Comparison of ENCODE assay signal across 21 cellular contexts in the genomic region with DNA sequence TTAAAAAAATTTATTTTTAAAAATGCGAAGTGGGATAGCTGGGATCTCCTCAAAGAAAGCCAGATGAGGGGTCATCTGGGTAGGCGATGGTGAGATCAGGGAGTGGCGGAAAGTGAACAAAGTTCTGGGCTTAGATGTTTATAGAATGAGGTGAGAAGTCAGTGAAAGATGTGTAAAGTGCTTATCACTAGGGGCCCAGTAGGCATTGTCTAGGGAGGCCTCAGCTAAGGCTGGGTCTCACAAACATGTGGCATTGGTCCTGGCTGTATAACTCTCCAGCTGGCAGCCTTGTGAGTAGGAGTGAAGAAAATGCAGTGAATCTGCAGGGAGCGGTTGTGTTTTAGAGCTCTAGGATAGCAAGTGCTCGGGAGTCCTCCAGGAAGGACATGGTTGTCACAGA. TPM values are rescaled to one million over a fixed set of nuclear protein-coding genes. Genes with fewer than 3 reads are reported as not detected.
DNase-seq lines count a peak whose midpoint lies in the region; ATAC-seq, FAIRE-seq and TF ChIP-seq lines count a peak whose summit lies in the region.
"Had no signal": no experiment of that assay in that cellular context is flagged by ENCODE, and none has a peak within 500 bp of the region (broad histone marks: within the 10 kb centered on the region; RNA-seq: fewer than 3 reads in every experiment).

No MANE protein-coding gene starts in this region.

- H3K4ac ChIP-seq in trophoblast cell (ENCODE audit: low read depth, low read length): peak overlapping the region; percentile 35

- BruUV-seq in GM12878 (replicated peaks; lab: Mats Ljungman, UMichigan): no TSS peak

- H2AK5ac ChIP-seq in trophoblast cell (ENCODE audit: low read length): no peak overlapping the region

- intact Hi-C loops in GM12878 (cut with micrococcal nuclease; ENCODE audit: unreplicated experiment) (no loop called here), left colon (cut with DNase I, micrococcal nuclease) (no loop called here)

- H3K27me3 ChIP-seq in GM12878 (replicated peaks in 1 of 2; ENCODE audit: control insufficient read depth in 2 of 2, insufficient read depth in 2 of 2, low read length in 1 of 2) (no peaks in the 10 kb centered on the region), trophoblast cell (ENCODE audit: insufficient read depth, low read length) (no peaks in the 10 kb centered on the region)
- H3K27me3 ChIP-seq: BLaER1 had no signal

- no peak overlapping the region for H2BK5ac ChIP-seq in trophoblast cell (ENCODE audit: low read depth, low read length, poor library complexity)

- TF ChIP-seq RAD21 in GM12878 (IDR thresholded peaks at IDR 0.05; ENCODE audit: insufficient read depth, low read depth, low read length): no peak

- RAD21 ChIA-PET in GM12878 (lab: Charles Lee; ENCODE audit: unreplicated experiment): no interaction called here

- H3K79me2 ChIP-seq in GM12878 (ENCODE audit: control insufficient read depth, insufficient read depth, low read length) (peaks cover 53% of the 10 kb centered on the region), trophoblast cell (ENCODE audit: control insufficient read depth, insufficient read depth, low read length, poor library complexity) (peaks cover 12% of the 10 kb centered on the region)

- H3K9me3 ChIP-seq in GM12878 (replicated peaks; ENCODE audit: control insufficient read depth, insufficient read depth, low read length): no peaks in the 10 kb centered on the region
- no peaks in the 10 kb centered on the region for H3K9me3 ChIP-seq in trophoblast cell (ENCODE audit: insufficient read depth, low read depth, low read length)

- no peak overlapping the region for H3K18ac ChIP-seq in trophoblast cell (ENCODE audit: low read length)

- peak; percentile 31; the same call in 2 of the 3 replicates for ATAC-seq in GM12878
- ATAC-seq in left colon: peak; percentile 66
- ATAC-seq: CD8-positive, alpha-beta T cell; HCT116 had no signal

- 98% methylated on average over 5 of the region's 5 CpGs for WGBS in GM12878 (ENCODE audit: insufficient coverage, insufficient replicate concordance, low lambda C conversion rate, missing lambda C conversion rate)
- WGBS in trophoblast cell (ENCODE audit: extremely low coverage, insufficient coverage, insufficient read length): 100% methylated on average over 1 of the region's 5 CpGs

- no peak overlapping the region for H2BK12ac ChIP-seq in trophoblast cell (ENCODE audit: low read length)

- TF ChIP-seq EP300 in GM12878 (IDR thresholded peaks at IDR 0.05; ENCODE audit: borderline replicate concordance in 1 of 2, control insufficient read depth in 1 of 2, low read depth in 2 of 2, low read length in 2 of 2): no peak

- peak; percentile 9 for FAIRE-seq in GM12891 (lab: Jason Lieb, UNC)
- no peak for FAIRE-seq in GM12878 (lab: Jason Lieb, UNC)
- FAIRE-seq: A204.1, GM12892, GM18507 had no signal

- no peak overlapping the region for H4K8ac ChIP-seq in trophoblast cell (ENCODE audit: low read depth, low read length)

- CTCF ChIA-PET in GM12878 (lab: Yijun Ruan, JAX): interaction anchor here (0.6 to 1.1 kb wide), 4 partner anchors 14 to 180 kb away, joined by 3 read pairs; no protein-coding TSS in a partner anchor

- TF ChIP-seq CTCF in GM12878 (IDR thresholded peaks at IDR 0.05 in 2 of 3, conservative IDR thresholded peaks at IDR 0.05 in 1 of 3; ENCODE audit: control insufficient read depth in 2 of 3, extremely low read depth in 1 of 3, insufficient read depth in 1 of 3, low read depth in 3 of 3, low read length in 3 of 3): no peak

- no peak overlapping the region for H3K23ac ChIP-seq in trophoblast cell (ENCODE audit: low read length)

- H4K91ac ChIP-seq in trophoblast cell (ENCODE audit: low read depth, low read length): no peak overlapping the region

- H3K9ac ChIP-seq in GM12878 (ENCODE audit: control insufficient read depth, insufficient read depth, low read length) (no peak overlapping the region), trophoblast cell (ENCODE audit: low read length) (no peak overlapping the region)
- H3K9ac ChIP-seq: BLaER1, GM23248, KMS-11 had no signal

- TF ChIP-seq POLR2A in GM12891 (IDR thresholded peaks at IDR 0.05; ENCODE audit: low read depth, low read length) (no peak), GM12878 (IDR thresholded peaks at IDR 0.05; ENCODE audit: low read depth, low read length) (no peak)

- in situ Hi-C loops in GM12878 (cut with MboI): no loop called here

- H3K4me3 ChIP-seq in GM12878: no peak overlapping the region
- no peak overlapping the region for H3K4me3 ChIP-seq in trophoblast cell (ENCODE audit: low read depth, low read length)
- H3K4me3 ChIP-seq: BLaER1, GM23248 had no signal

- no peak overlapping the region for H3K14ac ChIP-seq in trophoblast cell (ENCODE audit: low read length)

- POLR2A ChIA-PET in GM12878 (lab: Charles Lee): interaction anchor here (1.6 kb wide), 1 partner anchor 9 kb away, joined by 5 read pairs; no protein-coding TSS in a partner anchor

- H3K4me2 ChIP-seq in GM12878 (ENCODE audit: control insufficient read depth, insufficient read depth): no peak overlapping the region
- no peak overlapping the region for H3K4me2 ChIP-seq in trophoblast cell (ENCODE audit: low read length)
- H3K4me2 ChIP-seq: BLaER1, KMS-11 had no signal

- H3K36me3 ChIP-seq in GM12878 (ENCODE audit: control insufficient read depth in 2 of 2, insufficient read depth in 2 of 2, low read length in 1 of 2) (no peaks in the 10 kb centered on the region), trophoblast cell (ENCODE audit: control insufficient read depth in 1 of 2, insufficient read depth in 2 of 2, low read length in 2 of 2) (no peaks in the 10 kb centered on the region)
- H3K36me3 ChIP-seq: BLaER1 had no signal

- no peak overlapping the region for H2BK120ac ChIP-seq in trophoblast cell (ENCODE audit: insufficient read depth, low read length, poor library complexity)

- peaks cover 1% of the 10 kb centered on the region for H3K79me1 ChIP-seq in trophoblast cell (ENCODE audit: low read length)

- no peaks in the 10 kb centered on the region for H3K4me1 ChIP-seq in GM12878 (ENCODE audit: control insufficient read depth, insufficient read depth, low read length)
- peaks cover 0 to 5% of the 10 kb centered on the region in 2 experiments for H3K4me1 ChIP-seq in trophoblast cell (ENCODE audit: control insufficient read depth in 1 of 2, insufficient read depth in 2 of 2, low read length in 2 of 2)

- H2AFZ ChIP-seq in GM12878 (ENCODE audit: control insufficient read depth, low read depth, low read length): no peak overlapping the region
- no peak overlapping the region for H2AFZ ChIP-seq in trophoblast cell (ENCODE audit: insufficient read depth, low read length, poor library complexity)
- H2AFZ ChIP-seq: GM23248 had no signal

- no peaks in the 10 kb centered on the region for H4K20me1 ChIP-seq in GM12878 (ENCODE audit: control insufficient read depth, insufficient read depth)

- H4K12ac ChIP-seq in trophoblast cell (ENCODE audit: low read depth, low read length): no peak overlapping the region

- H3K27ac ChIP-seq in GM12878 (ENCODE audit: control insufficient read depth, insufficient read depth) (no peak overlapping the region), trophoblast cell (ENCODE audit: low read depth, low read length) (no peak overlapping the region)
- H3K27ac ChIP-seq: BLaER1, GM23248, KMS-11 had no signal

- DNase-seq in GM12891 (ENCODE audit: insufficient read length, low spot score) (no peak), GM12878 (ENCODE audit: low read depth, low spot score) (no peak), left colon (no peak), trophoblast cell (no peak), NCI-H345 treated with DMSO at 0.1 percent for 48 hours (lab: John Stamatoyannopoulos, UW; ENCODE audit: unreplicated experiment) (no peak), hepatic stellate cell (ENCODE audit: low spot score) (no peak), CD1c-positive myeloid dendritic cell (ENCODE audit: extremely low spot score) (no peak)
- DNase-seq: AML-193; Calu3; CD8-positive, alpha-beta T cell; DMS79 treated with DMSO at 0.1 percent for 48 hours; EL; GM23248; H7; HFFc6 had no signal

- SMC1A ChIA-PET in GM12878 (lab: Charles Lee; ENCODE audit: uncharacterized antibody, unreplicated experiment): interaction anchor here (1.1 to 1.6 kb wide), 2 partner anchors 9 to 14 kb away, joined by 4 to 5 read pairs; no protein-coding TSS in a partner anchor

TF ChIP-seq in GM12891, 5 proteins besides CTCF, POLR2A, EP300 and RAD21:
- TF ChIP-seq POU2F2 (IDR thresholded peaks at IDR 0.05; ENCODE audit: low read depth, low read length) (no peak), SPI1 (IDR thresholded peaks at IDR 0.05; ENCODE audit: low read depth, low read length) (no peak), TAF1 (IDR thresholded peaks at IDR 0.05; ENCODE audit: low read depth, low read length) (no peak)
TF ChIP-seq in GM12891: peak in this region for 0.

TF ChIP-seq in GM12878, 131 proteins besides CTCF, POLR2A, EP300 and RAD21:
- TF ChIP-seq SMAD1 (IDR thresholded peaks at IDR 0.05; ENCODE audit: low read depth, partially characterized antibody) (no peak), SMARCA5 (IDR thresholded peaks at IDR 0.05) (no peak), HDAC6 (IDR thresholded peaks at IDR 0.05; ENCODE audit: unreplicated experiment) (no peak), CEBPB (IDR thresholded peaks at IDR 0.05; ENCODE audit: borderline replicate concordance in 1 of 2, low read depth in 2 of 2, low read length in 2 of 2) (no peak), TCF7 (IDR thresholded peaks at IDR 0.05; ENCODE audit: borderline replicate concordance) (no peak)

RNA-seq across cellular contexts. Expression of gene ACSL3, which starts 10.5 kb away (rescaled TPM):
- polyA plus RNA-seq in GM12891 (2012; ENCODE audit: low read depth, missing spikeins): 21.6 TPM
- total RNA-seq in GM12878 (2013; cell fraction: nucleolus; rRNA removed): 65.0 and 68.1 TPM in 2 replicates
- total RNA-seq in GM12878 (2014; rRNA removed) (62.6 and 73.2 TPM in 2 replicates), GM12878 (2014; rRNA removed; fragmentation: Illumina TruSeq; extraction: Trizol) (78.9 and 83.9 TPM in 2 replicates), GM12878 (2021) (70.1 and 81.5 TPM in 2 replicates), left colon (100 to 1,000 TPM in 1 of 2 donors, 10 to 100 TPM in 1; 93.1 to 119 TPM)
- polyA plus RNA-seq in GM12878 (2011; ENCODE audit: low read depth): 15.8 TPM
- polyA plus RNA-seq in GM12878 (2011; rRNA removed) (50.3 and 60.0 TPM in 2 replicates), GM12878 (2014; fragmentation: Illumina TruSeq; extraction: Trizol) (54.6 and 70.9 TPM in 2 replicates), GM12878 (2014; fragmentation: Nextera tagmentation; extraction: Ambion mirVana) (10 to 100 TPM; 15.6 to 24.0 TPM), GM12878 (2014; rRNA removed) (44.3 and 53.1 TPM in 2 replicates), GM12878 (2016; fragmentation: Nextera tagmentation; extraction: Ambion mirVana) (10 to 100 TPM; 58.8 to 73.6 TPM)
- 32.5 and 34.1 TPM in 2 replicates for polyA plus RNA-seq in GM12878 (2011; cell fraction: cytosol; rRNA removed)
- 13.5 and 22.8 TPM in 2 replicates for polyA plus RNA-seq in GM12878 (2011; cell fraction: nucleus; rRNA removed)
- polyA plus RNA-seq in GM12878 (2012): 23.6 and 24.0 TPM in 2 replicates
- 89.6 and 154 TPM in 2 replicates for polyA minus RNA-seq in GM12878 (2011; rRNA and poly(A)+ RNA removed)
- 27.4 and 46.4 TPM in 2 replicates for polyA minus RNA-seq in GM12878 (2011; cell fraction: cytosol; rRNA and poly(A)+ RNA removed)
- 20.6 and 49.3 TPM in 2 replicates for polyA minus RNA-seq in GM12878 (2011; cell fraction: nucleus; rRNA and poly(A)+ RNA removed)
- 119 and 124 TPM in 2 replicates for polyA plus RNA-seq in trophoblast cell (2013)
